Comparison of ENCODE assay signal across 33 cellular contexts in genomic region chr3:119817964-119818363, GRCh38. TPM values are rescaled to one million over a fixed set of nuclear protein-coding genes. Genes with fewer than 3 reads are reported as not detected.
"Had no signal": no experiment of that assay in that cellular context is flagged by ENCODE, and none has a peak within 500 bp of the region (broad histone marks: within the 10 kb centered on the region; RNA-seq: fewer than 3 reads in every experiment).

No MANE protein-coding gene starts in this region.

- H3K4me3 ChIP-seq: ascending aorta, cardiac muscle cell, colonic mucosa, lower lobe of right lung, skin epidermis, upper lobe of left lung had no signal

- ATAC-seq: effector memory CD8-positive, alpha-beta T cell; esophagus mucosa; natural killer cell treated with Interleukin-12 subunit alpha and Interleukin-12 subunit beta and Interleukin-15 and Interleukin-18, amount 100 ng/mL, for 72 hours; sciatic nerve; stimulated activated memory B cell treated with anti-CD40 and anti-IgM and Interleukin-4, amounts not matched to agents 10 μg/mL and 1 μg/mL and 100 μg/mL, for 72 hours; stimulated activated naive CD8-positive, alpha-beta T cell treated with anti-CD3 and anti-CD28 coated beads, Interleukin-15, amount 100 ng/mL, for 72 hours; WTC11 had no signal

- H3K36me3 ChIP-seq: ascending aorta, cardiac muscle cell, colonic mucosa, lower lobe of right lung, upper lobe of left lung had no signal

- FAIRE-seq: endothelial cell of umbilical vein had no signal

- H3K4me1 Mint-ChIP-seq: activated CD4-positive, alpha-beta memory T cell treated with anti-CD3 and anti-CD28 coated beads, Interleukin-2, amount 10 ng/mL, durations not matched to agents 7 days and 5 days; activated CD4-positive, alpha-beta T cell treated with anti-CD3 and anti-CD28 coated beads, Interleukin-2, amount 10 ng/mL, durations not matched to agents 7 days and 5 days; activated naive CD4-positive, alpha-beta T cell treated with anti-CD3 and anti-CD28 coated beads, Interleukin-2, amount 10 ng/mL, durations not matched to agents 7 days and 5 days; activated naive CD8-positive, alpha-beta T cell treated with anti-CD3 and anti-CD28 coated beads, Interleukin-2, amount 10 ng/mL, durations not matched to agents 7 days and 5 days; stimulated activated memory B cell treated with anti-CD40 and anti-IgM and Interleukin-4, amounts not matched to agents 10 μg/mL and 1 μg/mL and 100 μg/mL, for 72 hours; stimulated activated naive CD8-positive, alpha-beta T cell treated with anti-CD3 and anti-CD28 coated beads, Interleukin-15, amount 100 ng/mL, for 72 hours had no signal

- H3K4me1 ChIP-seq: ascending aorta, colonic mucosa, lower lobe of right lung, upper lobe of left lung had no signal

- DNase-seq: activated CD4-positive, alpha-beta memory T cell treated with anti-CD3 and anti-CD28 coated beads, Interleukin-2, amount 10 ng/mL, durations not matched to agents 7 days and 5 days; activated CD4-positive, alpha-beta T cell treated with anti-CD3 and anti-CD28 coated beads for 1 hour; activated CD4-positive, alpha-beta T cell treated with anti-CD3 and anti-CD28 coated beads, Interleukin-2, amount 10 ng/mL, durations not matched to agents 7 days and 5 days; activated CD8-positive, alpha-beta memory T cell treated with anti-CD3 and anti-CD28 coated beads, Interleukin-2, amount 50 U/mL, for 48 hours; activated gamma-delta T cell; activated naive CD4-positive, alpha-beta T cell treated with anti-CD3 and anti-CD28 coated beads, Interleukin-2, amount 10 ng/mL, durations not matched to agents 7 days and 5 days; activated naive CD8-positive, alpha-beta T cell treated with anti-CD3 and anti-CD28 coated beads, Interleukin-2, amount 10 ng/mL, durations not matched to agents 7 days and 5 days; activated T-cell treated with anti-CD3 and anti-CD28 coated beads, Interleukin-2, amount 50 U/mL, for 24 hours; cerebellar nuclear complex; colonic mucosa; effector memory CD8-positive, alpha-beta T cell; foreskin fibroblast; hippocampal formation; kidney glomerular epithelial cell; lower lobe of right lung; mesenchymal stem cell; stimulated activated CD4-positive, alpha-beta T cell treated with anti-CD3 and anti-CD28 coated beads, Interleukin-4, amount 100 ng/mL, for 24 hours; stimulated activated naive CD8-positive, alpha-beta T cell treated with anti-CD3 and anti-CD28 coated beads, Interleukin-15, amount 100 ng/mL, for 72 hours; substantia nigra; T-helper 2 cell; upper lobe of left lung had no signal

- H3K27ac Mint-ChIP-seq: activated CD4-positive, alpha-beta memory T cell treated with anti-CD3 and anti-CD28 coated beads, Interleukin-2, amount 10 ng/mL, durations not matched to agents 7 days and 5 days; activated CD4-positive, alpha-beta T cell treated with anti-CD3 and anti-CD28 coated beads, Interleukin-2, amount 10 ng/mL, durations not matched to agents 7 days and 5 days; activated naive CD4-positive, alpha-beta T cell treated with anti-CD3 and anti-CD28 coated beads, Interleukin-2, amount 10 ng/mL, durations not matched to agents 7 days and 5 days; activated naive CD8-positive, alpha-beta T cell treated with anti-CD3 and anti-CD28 coated beads, Interleukin-2, amount 10 ng/mL, durations not matched to agents 7 days and 5 days; activated T-cell treated with anti-CD3 and anti-CD28 coated beads, Interleukin-2, amount 50 U/mL, for 24 hours; effector memory CD8-positive, alpha-beta T cell; natural killer cell treated with Interleukin-12 subunit alpha and Interleukin-12 subunit beta and Interleukin-15 and Interleukin-18, amount 100 ng/mL, for 72 hours; stimulated activated memory B cell treated with anti-CD40 and anti-IgM and Interleukin-4, amounts not matched to agents 10 μg/mL and 1 μg/mL and 100 μg/mL, for 72 hours; WTC11 had no signal

- H3K36me3 Mint-ChIP-seq: activated naive CD4-positive, alpha-beta T cell treated with anti-CD3 and anti-CD28 coated beads, Interleukin-2, amount 10 ng/mL, durations not matched to agents 7 days and 5 days; activated naive CD8-positive, alpha-beta T cell treated with anti-CD3 and anti-CD28 coated beads, Interleukin-2, amount 10 ng/mL, durations not matched to agents 7 days and 5 days; brain; natural killer cell treated with Interleukin-12 subunit alpha and Interleukin-12 subunit beta and Interleukin-15 and Interleukin-18, amount 100 ng/mL, for 72 hours; stimulated activated memory B cell treated with anti-CD40 and anti-IgM and Interleukin-4, amounts not matched to agents 10 μg/mL and 1 μg/mL and 100 μg/mL, for 72 hours; WTC11 had no signal

- H3K27ac ChIP-seq: ascending aorta, cardiac muscle cell, colonic mucosa, lower lobe of right lung, skin epidermis, upper lobe of left lung had no signal

- H3K27me3 ChIP-seq: ascending aorta, cardiac muscle cell, colonic mucosa, upper lobe of left lung had no signal

- H3K4me3 Mint-ChIP-seq: activated CD4-positive, alpha-beta memory T cell treated with anti-CD3 and anti-CD28 coated beads, Interleukin-2, amount 10 ng/mL, durations not matched to agents 7 days and 5 days; activated CD4-positive, alpha-beta T cell treated with anti-CD3 and anti-CD28 coated beads, Interleukin-2, amount 10 ng/mL, durations not matched to agents 7 days and 5 days; activated naive CD4-positive, alpha-beta T cell treated with anti-CD3 and anti-CD28 coated beads, Interleukin-2, amount 10 ng/mL, durations not matched to agents 7 days and 5 days; activated naive CD8-positive, alpha-beta T cell treated with anti-CD3 and anti-CD28 coated beads, Interleukin-2, amount 10 ng/mL, durations not matched to agents 7 days and 5 days; activated T-cell treated with anti-CD3 and anti-CD28 coated beads, Interleukin-2, amount 50 U/mL, for 24 hours; brain; effector memory CD8-positive, alpha-beta T cell; natural killer cell treated with Interleukin-12 subunit alpha and Interleukin-12 subunit beta and Interleukin-15 and Interleukin-18, amount 100 ng/mL, for 72 hours; stimulated activated memory B cell treated with anti-CD40 and anti-IgM and Interleukin-4, amounts not matched to agents 10 μg/mL and 1 μg/mL and 100 μg/mL, for 72 hours; stimulated activated naive CD8-positive, alpha-beta T cell treated with anti-CD3 and anti-CD28 coated beads, Interleukin-15, amount 100 ng/mL, for 72 hours; WTC11 had no signal

- H3K9me3 Mint-ChIP-seq: activated CD4-positive, alpha-beta memory T cell treated with anti-CD3 and anti-CD28 coated beads, Interleukin-2, amount 10 ng/mL, durations not matched to agents 7 days and 5 days; activated CD4-positive, alpha-beta T cell treated with anti-CD3 and anti-CD28 coated beads, Interleukin-2, amount 10 ng/mL, durations not matched to agents 7 days and 5 days; activated naive CD4-positive, alpha-beta T cell treated with anti-CD3 and anti-CD28 coated beads, Interleukin-2, amount 10 ng/mL, durations not matched to agents 7 days and 5 days; activated naive CD8-positive, alpha-beta T cell treated with anti-CD3 and anti-CD28 coated beads, Interleukin-2, amount 10 ng/mL, durations not matched to agents 7 days and 5 days; activated T-cell treated with anti-CD3 and anti-CD28 coated beads, Interleukin-2, amount 50 U/mL, for 24 hours; brain; effector memory CD8-positive, alpha-beta T cell; natural killer cell treated with Interleukin-12 subunit alpha and Interleukin-12 subunit beta and Interleukin-15 and Interleukin-18, amount 100 ng/mL, for 72 hours; stimulated activated memory B cell treated with anti-CD40 and anti-IgM and Interleukin-4, amounts not matched to agents 10 μg/mL and 1 μg/mL and 100 μg/mL, for 72 hours; stimulated activated naive CD8-positive, alpha-beta T cell treated with anti-CD3 and anti-CD28 coated beads, Interleukin-15, amount 100 ng/mL, for 72 hours; WTC11 had no signal

- H3K27me3 Mint-ChIP-seq: activated CD4-positive, alpha-beta memory T cell treated with anti-CD3 and anti-CD28 coated beads, Interleukin-2, amount 10 ng/mL, durations not matched to agents 7 days and 5 days; activated CD4-positive, alpha-beta T cell treated with anti-CD3 and anti-CD28 coated beads, Interleukin-2, amount 10 ng/mL, durations not matched to agents 7 days and 5 days; activated T-cell treated with anti-CD3 and anti-CD28 coated beads, Interleukin-2, amount 50 U/mL, for 24 hours; natural killer cell treated with Interleukin-12 subunit alpha and Interleukin-12 subunit beta and Interleukin-15 and Interleukin-18, amount 100 ng/mL, for 72 hours; stimulated activated memory B cell treated with anti-CD40 and anti-IgM and Interleukin-4, amounts not matched to agents 10 μg/mL and 1 μg/mL and 100 μg/mL, for 72 hours had no signal

- H3K9me3 ChIP-seq: ascending aorta, colonic mucosa, lower lobe of right lung, upper lobe of left lung had no signal

RNA-seq across cellular contexts. Expression of gene NR1I2, which starts 36.1 kb away (rescaled TPM):
- total RNA-seq: ascending aorta; endothelial cell of umbilical vein; esophagus mucosa; mononuclear cell; natural killer cell treated with Interleukin-12 subunit alpha and Interleukin-12 subunit beta and Interleukin-15 and Interleukin-18, amount 100 ng/mL, for 72 hours; osteocyte; sciatic nerve had no signal
- polyA plus RNA-seq: cardiac muscle cell had no signal
